ENCODE assay signal across 8 cellular contexts in the genomic region with DNA sequence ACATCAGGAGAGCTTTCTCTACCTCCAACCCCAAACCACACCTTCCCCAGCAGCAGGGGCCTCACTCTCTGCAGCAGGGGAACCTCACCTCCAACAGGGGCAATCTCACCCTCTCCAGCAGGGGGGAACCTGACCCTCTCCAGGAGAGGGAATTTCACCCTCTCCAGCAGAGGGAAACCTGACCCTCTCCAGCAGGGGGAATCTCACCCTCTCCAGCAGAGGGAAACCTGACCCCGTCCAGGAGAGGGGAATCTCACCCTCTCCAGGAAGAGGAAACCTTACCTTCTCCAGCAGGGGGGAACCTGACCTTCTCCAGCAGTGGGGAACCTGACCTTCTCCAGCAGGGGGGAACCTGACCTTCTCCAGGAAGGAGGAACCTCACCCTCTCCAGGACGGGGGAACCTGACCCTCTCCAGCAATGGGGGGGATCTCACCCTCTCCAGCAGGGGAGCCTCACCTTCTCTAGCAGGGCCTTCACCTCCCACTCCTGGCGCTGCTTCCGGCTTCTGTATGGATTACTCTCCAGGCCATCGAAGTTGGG. TPM values are rescaled to one million over a fixed set of nuclear protein-coding genes. Genes with fewer than 3 reads are reported as not detected.
DNase-seq lines count a peak whose midpoint lies in the region; ATAC-seq and TF ChIP-seq lines count a peak whose summit lies in the region.

No MANE protein-coding gene starts in this region.

- RAD21 ChIA-PET in HCT116 (lab: Charles Lee; ENCODE audit: low non-redundant PET in 1 of 2, low total read pairs in 2 of 2, uncharacterized antibody in 2 of 2, unreplicated experiment in 2 of 2), result no interaction called here

- peaks cover 27 to 45% of the 10 kb centered on the region in 2 experiments for H3K4me1 ChIP-seq in HCT116 (ENCODE audit: control insufficient read depth in 1 of 2, insufficient read depth in 2 of 2, low read length in 2 of 2)
- H3K4me1 ChIP-seq in neuronal stem cell (ENCODE audit: control insufficient read depth in 2 of 2, insufficient read depth in 1 of 2, low read depth in 1 of 2, low read length in 2 of 2), result peaks cover 7 to 8% of the 10 kb centered on the region in 2 donors

- no peak overlapping the region for H4K8ac ChIP-seq in neuronal stem cell (ENCODE audit: low read depth, low read length)

- no peak overlapping the region for H3K18ac ChIP-seq in neuronal stem cell (ENCODE audit: low read length)

- H3K4me2 ChIP-seq in HCT116 (ENCODE audit: low read length) (peak overlapping the region; percentile 30; the same call in 1 of the 2 replicates), neuronal stem cell (ENCODE audit: insufficient read depth, low read length, poor library complexity, severe bottlenecking) (no peak overlapping the region)

- no peak overlapping the region for H2AK5ac ChIP-seq in neuronal stem cell (ENCODE audit: low read depth, low read length)

- CTCF ChIA-PET in HCT116 (lab: Charles Lee), result interaction anchor here (1.2 kb wide), 1 partner anchor 9 kb away, joined by 5 read pairs; a partner anchor contains a TSS

- H3K36me3 ChIP-seq in HCT116 (ENCODE audit: control insufficient read depth in 1 of 2, insufficient read depth in 2 of 2, low read length in 2 of 2) (peaks cover 24 to 48% of the 10 kb centered on the region in 2 experiments; a peak in 3 of 4 replicates), neuronal stem cell (replicated peaks in 1 of 2; ENCODE audit: control insufficient read depth in 2 of 2, insufficient read depth in 2 of 2, low read length in 2 of 2) (peaks cover 38 to 75% of the 10 kb centered on the region in 2 donors)

- H2BK12ac ChIP-seq in neuronal stem cell (ENCODE audit: low read length), result no peak overlapping the region

- no CpG with 5 or more reads among the region's 5 CpGs for WGBS in neuronal stem cell (ENCODE audit: extremely low coverage in 2 of 2, insufficient read length in 2 of 2, insufficient replicate concordance in 1 of 2), 2 donors

- no peak overlapping the region for H2BK5ac ChIP-seq in neuronal stem cell (ENCODE audit: low read length)

- H2BK15ac ChIP-seq in neuronal stem cell (ENCODE audit: low read length), result no peak overlapping the region

- BruUV-seq in HCT116 (replicated peaks; lab: Mats Ljungman, UMichigan), result no TSS peak

- no peak for TF ChIP-seq POLR2A in HCT116 (IDR thresholded peaks at IDR 0.05; ENCODE audit: borderline replicate concordance, extremely low read depth, insufficient read depth, insufficient read length)

- DNase-seq in COLO668 (lab: John Stamatoyannopoulos, UW; ENCODE audit: unreplicated experiment), result peak; percentile 62
- DNase-seq in HCT116 (ENCODE audit: low read depth, low spot score), result peak; percentile 82
- peak; percentile 81 for DNase-seq in RKO (ENCODE audit: low spot score)
- peak; percentile 77 for DNase-seq in epithelial cell of esophagus (ENCODE audit: low read depth)
- no peak for DNase-seq in retinal pigment epithelial cell (ENCODE audit: low read depth)
- no peak for DNase-seq in T-helper 1 cell
- no peak for DNase-seq in NCI-H1092 treated with DMSO at 0.1 percent for 48 hours (lab: John Stamatoyannopoulos, UW)
- no peak for DNase-seq in neuronal stem cell (ENCODE audit: low spot score)

- no peaks in the 10 kb centered on the region for H3K9me2 ChIP-seq in HCT116 (ENCODE audit: insufficient read depth)

- H2AFZ ChIP-seq in HCT116 (ENCODE audit: low read depth, low read length, poor library complexity, severe bottlenecking) (no peak overlapping the region), neuronal stem cell (ENCODE audit: low read length) (no peak overlapping the region)

- peak in 2 of 3 experiments; percentile 95 to 99; a peak in 4 of 6 replicates for TF ChIP-seq CTCF in HCT116 (IDR thresholded peaks at IDR 0.05 in 2 of 3, conservative IDR thresholded peaks at IDR 0.05 in 1 of 3; ENCODE audit: borderline replicate concordance in 1 of 3, insufficient read depth in 1 of 3, low read depth in 2 of 3, low read length in 2 of 3)
- TF ChIP-seq CTCF in epithelial cell of esophagus (IDR thresholded peaks at IDR 0.05; ENCODE audit: insufficient read depth, low read depth, low read length, missing control alignments), result peak; percentile 66
- TF ChIP-seq CTCF in retinal pigment epithelial cell (conservative IDR thresholded peaks at IDR 0.05; ENCODE audit: low read depth, low read length), result peak; percentile 85

- peaks cover 15% of the 10 kb centered on the region for H3K79me2 ChIP-seq in HCT116 (ENCODE audit: insufficient read depth, low read length)

- no peak overlapping the region for H3K4ac ChIP-seq in neuronal stem cell (ENCODE audit: low read length)

- H3K9me3 ChIP-seq in HCT116 (ENCODE audit: control insufficient read depth in 1 of 2, insufficient read depth in 1 of 2, low read depth in 1 of 2, low read length in 2 of 2) (no peaks in the 10 kb centered on the region), neuronal stem cell (replicated peaks in 1 of 2; ENCODE audit: control insufficient read depth in 2 of 2, insufficient read depth in 1 of 2, low read depth in 1 of 2, low read length in 2 of 2) (no peaks in the 10 kb centered on the region)

- POLR2A ChIA-PET in HCT116 (lab: Charles Lee), result no interaction called here

- H3K4me3 ChIP-seq in HCT116 (replicated peaks in 1 of 2; ENCODE audit: low read depth in 1 of 2, low read length in 2 of 2) (no peak overlapping the region), epithelial cell of esophagus (ENCODE audit: low read length) (no peak overlapping the region), retinal pigment epithelial cell (ENCODE audit: low read length) (no peak overlapping the region), neuronal stem cell (ENCODE audit: low read length in 2 of 2) (no peak overlapping the region)

- H3K23ac ChIP-seq in neuronal stem cell (ENCODE audit: low read depth, low read length, poor library complexity), result no peak overlapping the region

- ATAC-seq in HCT116, result peak; percentile 60

- H3K27ac ChIP-seq in HCT116 (ENCODE audit: low read depth, low read length) (peak overlapping the region; percentile 82), neuronal stem cell (replicated peaks; ENCODE audit: low read length) (no peak overlapping the region)

- peaks cover 2% of the 10 kb centered on the region for H3K79me1 ChIP-seq in neuronal stem cell (ENCODE audit: low read depth, low read length)

- H2BK120ac ChIP-seq in neuronal stem cell (ENCODE audit: low read depth, low read length), result no peak overlapping the region

- H3K9ac ChIP-seq in HCT116 (ENCODE audit: low read length), result peak overlapping the region; percentile 36
- H3K9ac ChIP-seq in neuronal stem cell (ENCODE audit: low read depth, low read length, poor library complexity), result no peak overlapping the region

- TF ChIP-seq RAD21 in HCT116 (IDR thresholded peaks at IDR 0.05; ENCODE audit: low read depth), result no peak

- intact Hi-C loops in HCT116 (cut with micrococcal nuclease), result loop anchor here (1.0 kb wide), 1 partner anchor 127 kb away; no protein-coding TSS in a partner anchor

- H4K20me1 ChIP-seq in HCT116 (ENCODE audit: insufficient read depth), result peaks cover 4% of the 10 kb centered on the region; the same call in 1 of the 2 replicates

- H3K27me3 ChIP-seq in HCT116 (ENCODE audit: insufficient read depth, low read length), result no peaks in the 10 kb centered on the region
- no peaks in the 10 kb centered on the region for H3K27me3 ChIP-seq in neuronal stem cell (ENCODE audit: control insufficient read depth in 3 of 3, insufficient read depth in 3 of 3, low read depth in 1 of 3, low read length in 3 of 3)

- no peak overlapping the region for H4K91ac ChIP-seq in neuronal stem cell (ENCODE audit: low read depth, low read length, poor library complexity)

- no peak overlapping the region for H3K14ac ChIP-seq in neuronal stem cell (ENCODE audit: low read length)

TF ChIP-seq in HCT116, 20 proteins besides CTCF, POLR2A, EP300 and RAD21:
- TF ChIP-seq EZH2phosphoT487 (IDR thresholded peaks at IDR 0.05; ENCODE audit: borderline replicate concordance) (no peak), YY1 (IDR thresholded peaks at IDR 0.05; ENCODE audit: extremely low read depth, insufficient replicate concordance, low read depth, low read length) (peak; percentile 65)

RNA-seq across cellular contexts. Expression of a gene that starts 3.1 kb away (rescaled TPM):
- 1.9 TPM for total RNA-seq in HCT116 (2021; ENCODE audit: unreplicated experiment)
- polyA plus RNA-seq in HCT116 (2012), result 0.52 and 1.3 TPM in 2 replicates
- polyA plus RNA-seq in neuronal stem cell (2013, experiment 1 of 2), result 1.3 TPM
- 1.4 TPM for polyA plus RNA-seq in neuronal stem cell (2013, experiment 2 of 2)

RNA-seq across cellular contexts. Expression of a gene that starts 8.2 kb away (rescaled TPM):
- total RNA-seq in HCT116 (2021; ENCODE audit: unreplicated experiment), result 4,062 TPM
- 10,667 and 12,933 TPM in 2 replicates for polyA plus RNA-seq in HCT116 (2012)
- 7,654 TPM for polyA plus RNA-seq in neuronal stem cell (2013, experiment 1 of 2)
- 7,710 TPM for polyA plus RNA-seq in neuronal stem cell (2013, experiment 2 of 2)

RNA-seq across cellular contexts. Expression of a gene that starts 8.4 kb away (rescaled TPM):
- total RNA-seq in HCT116 (2021; ENCODE audit: unreplicated experiment), result 58.2 TPM
- 46.5 and 55.7 TPM in 2 replicates for polyA plus RNA-seq in HCT116 (2012)
- 41.1 TPM for polyA plus RNA-seq in neuronal stem cell (2013, experiment 1 of 2)
- polyA plus RNA-seq in neuronal stem cell (2013, experiment 2 of 2), result 41.5 TPM

RNA-seq across cellular contexts. Expression of a gene that starts 9.0 kb away (rescaled TPM):
- 90.6 TPM for total RNA-seq in HCT116 (2021; ENCODE audit: unreplicated experiment)
- 60.4 and 68.7 TPM in 2 replicates for polyA plus RNA-seq in HCT116 (2012)
- 31.2 TPM for polyA plus RNA-seq in neuronal stem cell (2013, experiment 1 of 2)
- 30.9 TPM for polyA plus RNA-seq in neuronal stem cell (2013, experiment 2 of 2)

RNA-seq across cellular contexts. Expression of a gene that starts 9.4 kb away (rescaled TPM):
- total RNA-seq in HCT116 (2021; ENCODE audit: unreplicated experiment), result 90.5 TPM
- 60.4 and 84.0 TPM in 2 replicates for polyA plus RNA-seq in HCT116 (2012)
- 63.9 TPM for polyA plus RNA-seq in neuronal stem cell (2013, experiment 1 of 2)
- 63.8 TPM for polyA plus RNA-seq in neuronal stem cell (2013, experiment 2 of 2)

Comparison
In these comparisons a context has a peak if more than half of its experiments do, and no peak if none do; other contexts are left out.
1. DNase-seq: peak in COLO668 (single experiment), HCT116 (single experiment), RKO (single experiment) and epithelial cell of esophagus (single experiment); none in retinal pigment epithelial cell (single experiment), T-helper 1 cell (0 of 5), NCI-H1092 treated with DMSO at 0.1 percent for 48 hours (single experiment) and neuronal stem cell (single experiment).
2. Peak in every context shown above with its lines, with median percentiles within 50 percentile points of each other: CTCF ChIP-seq.